20 cellular contexts compared by ENCODE assay signal in genomic region chr1:90944006-90944405, GRCh38.
DNase-seq lines count a peak whose midpoint lies in the region; ATAC-seq, FAIRE-seq and TF ChIP-seq lines count a peak whose summit lies in the region.
"Had no signal": no experiment of that assay in that cellular context is flagged by ENCODE, and none has a peak within 500 bp of the region (broad histone marks: within the 10 kb centered on the region; RNA-seq: fewer than 3 reads in every experiment).

No MANE protein-coding gene starts in this region.

- DNase-seq in D721Med (ENCODE audit: insufficient read length, low spot score) = no peak
- peak; percentile 70 for DNase-seq in G401 (ENCODE audit: low spot score)
- peak; percentile 67 for DNase-seq in cerebellar cortex (ENCODE audit: low spot score)
- peak; percentile 57 for DNase-seq in mesendoderm
- DNase-seq in natural killer cell = no peak
- no peak for DNase-seq in tibial artery
- DNase-seq: ACHN; BE2C; CD4-positive, CD25-positive, alpha-beta regulatory T cell; CD8-positive, alpha-beta memory T cell; COR-L47; GDM1; GOT3; H7; HFFc6; IMR-90 had no signal

- FAIRE-seq in D721Med (lab: Jason Lieb, UNC) = peak; percentile 63
- FAIRE-seq: A204.1, GM12892, HTR-8/SVneo had no signal

- H4K8ac ChIP-seq in mesendoderm (ENCODE audit: low read depth, low read length) = no peak overlapping the region

- H3K9me3 ChIP-seq in tibial artery = no peaks in the 10 kb centered on the region
- H3K9me3 ChIP-seq: BE2C had no signal

- H3K9me3 Mint-ChIP-seq in natural killer cell = peaks cover 0 to 2% of the 10 kb centered on the region in 2 donors
- H3K9me3 Mint-ChIP-seq: CD8-positive, alpha-beta memory T cell; HFFc6 had no signal

- no peaks in the 10 kb centered on the region for H3K27me3 Mint-ChIP-seq in natural killer cell (ENCODE audit: low read depth in 2 of 2)
- H3K27me3 Mint-ChIP-seq: CD4-positive, CD25-positive, alpha-beta regulatory T cell; CD8-positive, alpha-beta memory T cell had no signal

- H3K27ac ChIP-seq in mesendoderm (ENCODE audit: low read depth, low read length) (no peak overlapping the region), tibial artery (no peak overlapping the region)

- H3K79me2 ChIP-seq in mesendoderm (ENCODE audit: control insufficient read depth, insufficient read depth, low read length) = peaks cover 7% of the 10 kb centered on the region

- H3K18ac ChIP-seq in mesendoderm (ENCODE audit: low read length) = no peak overlapping the region

- peaks cover 19% of the 10 kb centered on the region for H3K36me3 Mint-ChIP-seq in natural killer cell

- no peak overlapping the region for H2BK5ac ChIP-seq in mesendoderm (ENCODE audit: low read length)

- ATAC-seq in natural killer cell = no peak
- ATAC-seq: HCT116 had no signal

- no peak overlapping the region for H3K4me3 Mint-ChIP-seq in natural killer cell
- H3K4me3 Mint-ChIP-seq: CD4-positive, CD25-positive, alpha-beta regulatory T cell; CD8-positive, alpha-beta memory T cell; HFFc6 had no signal

- no peak overlapping the region for H3K27ac Mint-ChIP-seq in natural killer cell
- H3K27ac Mint-ChIP-seq: CD4-positive, CD25-positive, alpha-beta regulatory T cell; CD8-positive, alpha-beta memory T cell; HFFc6 had no signal

- H2AK5ac ChIP-seq in mesendoderm (ENCODE audit: low read length) = no peak overlapping the region

- WGBS in mesendoderm (ENCODE audit: extremely low coverage, insufficient coverage, low lambda C conversion rate) = no CpG with 5 or more reads among the region's 3 CpGs

- H3K36me3 ChIP-seq in mesendoderm (ENCODE audit: control insufficient read depth, insufficient read depth, low read length) = no peaks in the 10 kb centered on the region
- peaks cover 8 to 17% (median 11%) of the 10 kb centered on the region in 3 donors for H3K36me3 ChIP-seq in tibial artery
- H3K36me3 ChIP-seq: BE2C had no signal

- H3K56ac ChIP-seq in mesendoderm (ENCODE audit: low read length) = no peak overlapping the region

- no peak overlapping the region for H3K23ac ChIP-seq in mesendoderm (ENCODE audit: low read length)

- H3K27me3 ChIP-seq in mesendoderm (ENCODE audit: insufficient read depth, low read length, poor library complexity) (no peaks in the 10 kb centered on the region), tibial artery (no peaks in the 10 kb centered on the region)
- H3K27me3 ChIP-seq: BE2C had no signal

- no peak overlapping the region for H3K4me2 ChIP-seq in mesendoderm (ENCODE audit: low read length)

- no peak overlapping the region for H3K9ac ChIP-seq in mesendoderm (ENCODE audit: low read length)

- peaks cover 4% of the 10 kb centered on the region for H3K79me1 ChIP-seq in mesendoderm (ENCODE audit: low read length)

- in situ Hi-C loops in G401 (cut with HindIII; ENCODE audit: low sequenced_read_pairs) = no loop called here

- H3K4me1 ChIP-seq in mesendoderm (ENCODE audit: control insufficient read depth, low read depth, low read length) (no peaks in the 10 kb centered on the region), tibial artery (peaks cover 0 to 15% (median 0%) of the 10 kb centered on the region in 4 donors)
- H3K4me1 ChIP-seq: BE2C had no signal

- H3K4me3 ChIP-seq in mesendoderm (ENCODE audit: low read length) (no peak overlapping the region), tibial artery (no peak overlapping the region)

- H3K4ac ChIP-seq in mesendoderm (ENCODE audit: low read depth, low read length) = no peak overlapping the region

- H2BK15ac ChIP-seq in mesendoderm (replicated peaks; ENCODE audit: low read depth) = no peak overlapping the region

- no peak overlapping the region for H2BK120ac ChIP-seq in mesendoderm (ENCODE audit: low read depth, low read length)

- no peak for TF ChIP-seq CTCF in D721Med (IDR thresholded peaks at IDR 0.05; ENCODE audit: insufficient read depth, missing control alignments)
- TF ChIP-seq CTCF in natural killer cell (IDR thresholded peaks at IDR 0.05) = no peak
- no peak for TF ChIP-seq CTCF in tibial artery (IDR thresholded peaks at IDR 0.05)

- no peak overlapping the region for H4K5ac ChIP-seq in mesendoderm (ENCODE audit: low read length)

- intact Hi-C loops in natural killer cell (cut with micrococcal nuclease) = no loop called here
- intact Hi-C loops in tibial artery (cut with DNase I; ENCODE audit: low total_unique reads) = no loop called here

- H3K4me1 Mint-ChIP-seq in natural killer cell = peaks cover 44 to 46% of the 10 kb centered on the region in 2 donors

Comparison
In these comparisons a context has a peak if more than half of its experiments do, and no peak if none do; other contexts are left out.
1. DNase-seq: peak in G401 (single experiment), cerebellar cortex (single experiment) and mesendoderm (single experiment); none in D721Med (single experiment), natural killer cell (single experiment) and tibial artery (0 of 2).